ENCODE assay signal across 11 cellular contexts in genomic region chr15:38050529-38050928, GRCh38.
DNase-seq lines count a peak whose midpoint lies in the region; ATAC-seq, FAIRE-seq and TF ChIP-seq lines count a peak whose summit lies in the region.
"Had no signal": no experiment of that assay in that cellular context is flagged by ENCODE, and none has a peak within 500 bp of the region (broad histone marks: within the 10 kb centered on the region; RNA-seq: fewer than 3 reads in every experiment).

No MANE protein-coding gene starts in this region.

- peaks cover 20% of the 10 kb centered on the region for H3K27me3 Mint-ChIP-seq in activated T-cell treated with anti-CD3 and anti-CD28 coated beads, Interleukin-2, amount 50 U/mL, for 72 hours (ENCODE audit: low read depth)
- no peaks in the 10 kb centered on the region for H3K27me3 Mint-ChIP-seq in activated T-cell treated with anti-CD3 and anti-CD28 coated beads, Interleukin-2, amount 50 U/mL, for 4 hours (ENCODE audit: low read depth)

- no peak for TF ChIP-seq CTCF in bronchial epithelial cell (IDR thresholded peaks at IDR 0.05; ENCODE audit: insufficient read depth, low read length, severe bottlenecking)
- no peak for TF ChIP-seq CTCF in left lung (IDR thresholded peaks at IDR 0.05)

- no peak for DNase-seq in activated T-cell treated with anti-CD3 and anti-CD28 coated beads, Interleukin-2, amount 50 U/mL, for 72 hours
- no peak for DNase-seq in activated T-cell treated with anti-CD3 and anti-CD28 coated beads, Interleukin-2, amount 50 U/mL, for 4 hours
- DNase-seq in bronchial epithelial cell (ENCODE audit: low read depth) (peak; percentile 92), left lung (no peak), cerebellar cortex (ENCODE audit: low spot score) (no peak)
- no peak for DNase-seq in stimulated activated effector memory CD8-positive, alpha-beta T cell treated with anti-CD3 and anti-CD28 coated beads, Interleukin-12 subunit alpha, Interleukin-12 subunit beta, amount 100 ng/mL, for 72 hours (ENCODE audit: low spot score in 2 of 2)
- DNase-seq: cerebellar nuclear complex, NCI-H1105 treated with DMSO at 0.1 percent for 48 hours had no signal

- H3K36me3 ChIP-seq in bronchial epithelial cell (ENCODE audit: control insufficient read depth, insufficient read depth, low read length) (no peaks in the 10 kb centered on the region), left lung (no peaks in the 10 kb centered on the region)

- H3K36me3 Mint-ChIP-seq in activated T-cell treated with anti-CD3 and anti-CD28 coated beads, Interleukin-2, amount 50 U/mL, for 72 hours (ENCODE audit: insufficient read depth in 2 of 2), result no peaks in the 10 kb centered on the region
- H3K36me3 Mint-ChIP-seq in activated T-cell treated with anti-CD3 and anti-CD28 coated beads, Interleukin-2, amount 50 U/mL, for 4 hours (ENCODE audit: insufficient read depth), result no peaks in the 10 kb centered on the region
- H3K36me3 Mint-ChIP-seq in stimulated activated effector memory CD8-positive, alpha-beta T cell treated with anti-CD3 and anti-CD28 coated beads, Interleukin-12 subunit alpha, Interleukin-12 subunit beta, amount 100 ng/mL, for 72 hours, result no peaks in the 10 kb centered on the region

- intact Hi-C loops in left lung (cut with DNase I), result no loop called here

- peak overlapping the region in 1 of 2 donors; percentile 21 for H3K4me3 Mint-ChIP-seq in activated T-cell treated with anti-CD3 and anti-CD28 coated beads, Interleukin-2, amount 50 U/mL, for 72 hours
- no peak overlapping the region for H3K4me3 Mint-ChIP-seq in activated T-cell treated with anti-CD3 and anti-CD28 coated beads, Interleukin-2, amount 50 U/mL, for 4 hours
- H3K4me3 Mint-ChIP-seq in stimulated activated effector memory CD8-positive, alpha-beta T cell treated with anti-CD3 and anti-CD28 coated beads, Interleukin-12 subunit alpha, Interleukin-12 subunit beta, amount 100 ng/mL, for 72 hours, result no peak overlapping the region

- H3K27me3 ChIP-seq in bronchial epithelial cell (ENCODE audit: control insufficient read depth, insufficient read depth, low read length) (no peaks in the 10 kb centered on the region), left lung (no peaks in the 10 kb centered on the region)

- peaks cover 6 to 18% of the 10 kb centered on the region in 2 donors for H3K4me1 ChIP-seq in left lung

- FAIRE-seq in bronchial epithelial cell (lab: Jason Lieb, UNC), result no peak
- FAIRE-seq: TTC549 had no signal

- H3K4me3 ChIP-seq in bronchial epithelial cell (ENCODE audit: low read depth, low read length) (no peak overlapping the region), left lung (no peak overlapping the region)

- H3K9me3 ChIP-seq in left lung, result no peaks in the 10 kb centered on the region

- peak overlapping the region; percentile 41 to 76 for H3K27ac ChIP-seq in left lung

- H3K4me1 Mint-ChIP-seq in activated T-cell treated with anti-CD3 and anti-CD28 coated beads, Interleukin-2, amount 50 U/mL, for 72 hours (ENCODE audit: low read depth), result no peaks in the 10 kb centered on the region
- H3K4me1 Mint-ChIP-seq in activated T-cell treated with anti-CD3 and anti-CD28 coated beads, Interleukin-2, amount 50 U/mL, for 4 hours (ENCODE audit: low read depth), result no peaks in the 10 kb centered on the region
- peaks cover 9% of the 10 kb centered on the region for H3K4me1 Mint-ChIP-seq in stimulated activated effector memory CD8-positive, alpha-beta T cell treated with anti-CD3 and anti-CD28 coated beads, Interleukin-12 subunit alpha, Interleukin-12 subunit beta, amount 100 ng/mL, for 72 hours

- peak in 1 of 2 donors; percentile 62 for ATAC-seq in activated T-cell treated with anti-CD3 and anti-CD28 coated beads, Interleukin-2, amount 50 U/mL, for 72 hours (replicated peaks in 1 of 2)
- no peak for ATAC-seq in activated T-cell treated with anti-CD3 and anti-CD28 coated beads, Interleukin-2, amount 50 U/mL, for 4 hours
- ATAC-seq in left lung (peak; percentile 65), GM19035 (IDR thresholded peaks at IDR 0.05; ENCODE audit: unreplicated experiment) (no peak), HG02870 (IDR thresholded peaks at IDR 0.05; ENCODE audit: unreplicated experiment) (no peak)
- ATAC-seq in stimulated activated effector memory CD8-positive, alpha-beta T cell treated with anti-CD3 and anti-CD28 coated beads, Interleukin-12 subunit alpha, Interleukin-12 subunit beta, amount 100 ng/mL, for 72 hours, result peak; percentile 70

- peaks cover 0 to 3% of the 10 kb centered on the region in 2 donors for H3K9me3 Mint-ChIP-seq in activated T-cell treated with anti-CD3 and anti-CD28 coated beads, Interleukin-2, amount 50 U/mL, for 72 hours
- no peaks in the 10 kb centered on the region for H3K9me3 Mint-ChIP-seq in activated T-cell treated with anti-CD3 and anti-CD28 coated beads, Interleukin-2, amount 50 U/mL, for 4 hours
- no peaks in the 10 kb centered on the region for H3K9me3 Mint-ChIP-seq in stimulated activated effector memory CD8-positive, alpha-beta T cell treated with anti-CD3 and anti-CD28 coated beads, Interleukin-12 subunit alpha, Interleukin-12 subunit beta, amount 100 ng/mL, for 72 hours

- peak overlapping the region; percentile 40 for H3K27ac Mint-ChIP-seq in activated T-cell treated with anti-CD3 and anti-CD28 coated beads, Interleukin-2, amount 50 U/mL, for 72 hours
- H3K27ac Mint-ChIP-seq in stimulated activated effector memory CD8-positive, alpha-beta T cell treated with anti-CD3 and anti-CD28 coated beads, Interleukin-12 subunit alpha, Interleukin-12 subunit beta, amount 100 ng/mL, for 72 hours, result no peak overlapping the region

Comparison
In these comparisons a context has a peak if more than half of its experiments do, and no peak if none do; other contexts are left out.
1. ATAC-seq: peak in left lung (single experiment) and stimulated activated effector memory CD8-positive, alpha-beta T cell treated with anti-CD3 and anti-CD28 coated beads, Interleukin-12 subunit alpha, Interleukin-12 subunit beta, amount 100 ng/mL, for 72 hours (single experiment); none in activated T-cell treated with anti-CD3 and anti-CD28 coated beads, Interleukin-2, amount 50 U/mL, for 4 hours (0 of 2), GM19035 (single experiment) and HG02870 (single experiment).